In the genomic region with DNA sequence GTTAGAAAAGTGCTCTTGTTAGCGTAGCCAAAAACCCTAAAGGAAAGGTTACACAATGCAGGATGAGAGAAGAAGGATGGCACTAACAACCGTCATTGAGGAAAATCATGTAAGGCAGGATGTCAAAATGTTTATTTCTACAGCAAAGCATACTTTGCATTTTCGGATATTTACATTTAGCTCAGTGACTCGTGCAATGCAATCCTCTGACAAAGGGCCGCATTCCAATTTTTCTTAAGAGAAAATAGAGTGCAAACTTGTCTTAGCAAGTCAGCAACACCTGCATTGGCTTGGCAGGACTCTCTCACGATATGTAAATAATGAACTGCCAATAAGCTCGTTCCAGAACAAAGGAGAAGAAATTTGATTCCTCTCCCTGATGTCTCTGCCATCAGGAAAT, we compare ENCODE assay signal across 19 cellular contexts. TPM values are rescaled to one million over a fixed set of nuclear protein-coding genes. Genes with fewer than 3 reads are reported as not detected.
DNase-seq lines count a peak whose midpoint lies in the region; ATAC-seq, FAIRE-seq and TF ChIP-seq lines count a peak whose summit lies in the region.
"Had no signal": no experiment of that assay in that cellular context is flagged by ENCODE, and none has a peak within 500 bp of the region (broad histone marks: within the 10 kb centered on the region; RNA-seq: fewer than 3 reads in every experiment).

No MANE protein-coding gene starts in this region.

- no peak overlapping the region for H3K4me3 Mint-ChIP-seq in WTC11
- H3K4me3 Mint-ChIP-seq in natural killer cell: no peak overlapping the region
- H3K4me3 Mint-ChIP-seq: activated CD4-positive, alpha-beta memory T cell treated with anti-CD3 and anti-CD28 coated beads, Interleukin-2, amount 10 ng/mL, durations not matched to agents 7 days and 5 days; naive thymus-derived CD8-positive, alpha-beta T cell; stimulated activated naive CD8-positive, alpha-beta T cell treated with anti-CD3 and anti-CD28 coated beads, Interleukin-15, Interleukin-2, amounts not matched to agents 100 ng/mL and 50 ng/mL, for 24 hours had no signal

- H3K56ac ChIP-seq in mesendoderm (ENCODE audit: low read length): no peak overlapping the region

- H3K4me3 ChIP-seq in mesendoderm (ENCODE audit: low read length) (no peak overlapping the region), BE2C (ENCODE audit: low read depth, low read length) (no peak overlapping the region)
- H3K4me3 ChIP-seq: BLaER1 treated with 17β-estradiol and CSF1 and Interleukin-3, amounts not matched to agents 10 nM and 100 nM; left ventricle myocardium inferior; SJSA1 had no signal

- POLR2A ChIA-PET in WTC11 (lab: Charles Lee): interaction anchor here (0.7 to 1.2 kb wide), 2 partner anchors 58 to 742 kb away, joined by 3 read pairs; no protein-coding TSS in a partner anchor

- no peak overlapping the region for H3K27ac ChIP-seq in mesendoderm (ENCODE audit: low read depth, low read length)
- H3K27ac ChIP-seq: BLaER1 treated with 17β-estradiol and CSF1 and Interleukin-3, amounts not matched to agents 10 nM and 100 nM; left ventricle myocardium inferior; SJSA1 had no signal

- H2BK5ac ChIP-seq in mesendoderm (ENCODE audit: low read length): no peak overlapping the region

- H3K36me3 Mint-ChIP-seq in WTC11 (no peaks in the 10 kb centered on the region), natural killer cell (no peaks in the 10 kb centered on the region)
- H3K36me3 Mint-ChIP-seq: naive thymus-derived CD8-positive, alpha-beta T cell had no signal

- no peaks in the 10 kb centered on the region for H3K9me3 ChIP-seq in BE2C
- H3K9me3 ChIP-seq: left ventricle myocardium inferior, SJSA1 had no signal

- H2BK15ac ChIP-seq in mesendoderm (replicated peaks; ENCODE audit: low read depth): no peak overlapping the region

- H3K36me3 ChIP-seq in mesendoderm (ENCODE audit: control insufficient read depth, insufficient read depth, low read length): no peaks in the 10 kb centered on the region
- H3K36me3 ChIP-seq in BE2C: no peaks in the 10 kb centered on the region
- H3K36me3 ChIP-seq: left ventricle myocardium inferior, SJSA1 had no signal

- H3K4me1 ChIP-seq in mesendoderm (ENCODE audit: control insufficient read depth, low read depth, low read length): peaks cover 3% of the 10 kb centered on the region
- H3K4me1 ChIP-seq in BE2C: no peaks in the 10 kb centered on the region
- H3K4me1 ChIP-seq: left ventricle myocardium inferior had no signal

- no peak overlapping the region for H4K8ac ChIP-seq in mesendoderm (ENCODE audit: low read depth, low read length)

- peak; percentile 41 for ATAC-seq in WTC11
- no peak for ATAC-seq in HG03025 (IDR thresholded peaks at IDR 0.05; ENCODE audit: low FRiP score, unreplicated experiment)
- no peak for ATAC-seq in natural killer cell
- no peak for ATAC-seq in HG03378 (IDR thresholded peaks at IDR 0.05; ENCODE audit: unreplicated experiment)
- ATAC-seq: naive thymus-derived CD8-positive, alpha-beta T cell; sciatic nerve had no signal

- TF ChIP-seq CTCF in WTC11 (IDR thresholded peaks at IDR 0.05) (no peak), natural killer cell (IDR thresholded peaks at IDR 0.05) (no peak), BE2C (IDR thresholded peaks at IDR 0.05; ENCODE audit: low read depth, low read length) (no peak)

- H3K27ac Mint-ChIP-seq in WTC11 (peak overlapping the region; percentile 96), natural killer cell (no peak overlapping the region)
- H3K27ac Mint-ChIP-seq: activated CD4-positive, alpha-beta memory T cell treated with anti-CD3 and anti-CD28 coated beads, Interleukin-2, amount 10 ng/mL, durations not matched to agents 7 days and 5 days; naive thymus-derived CD8-positive, alpha-beta T cell; stimulated activated naive CD8-positive, alpha-beta T cell treated with anti-CD3 and anti-CD28 coated beads, Interleukin-15, Interleukin-2, amounts not matched to agents 100 ng/mL and 50 ng/mL, for 24 hours had no signal

- intact Hi-C loops in natural killer cell (cut with micrococcal nuclease): no loop called here

- H3K9ac ChIP-seq in mesendoderm (ENCODE audit: low read length): no peak overlapping the region
- H3K9ac ChIP-seq: BLaER1 treated with 17β-estradiol and CSF1 and Interleukin-3, amounts not matched to agents 10 nM and 100 nM had no signal

- H3K27me3 ChIP-seq in mesendoderm (ENCODE audit: insufficient read depth, low read length, poor library complexity): no peaks in the 10 kb centered on the region
- no peaks in the 10 kb centered on the region for H3K27me3 ChIP-seq in BE2C
- H3K27me3 ChIP-seq: BLaER1 treated with 17β-estradiol and CSF1 and Interleukin-3, amounts not matched to agents 10 nM and 100 nM had no signal

- H3K23ac ChIP-seq in mesendoderm (ENCODE audit: low read length): no peak overlapping the region

- no peak overlapping the region for H4K5ac ChIP-seq in mesendoderm (ENCODE audit: low read length)

- H3K4me2 ChIP-seq in mesendoderm (ENCODE audit: low read length): no peak overlapping the region

- peak; percentile 40 for FAIRE-seq in HTR-8/SVneo (lab: Jason Lieb, UNC)
- FAIRE-seq: G401.6, TTC549 had no signal

- H3K9me3 Mint-ChIP-seq in WTC11 (no peaks in the 10 kb centered on the region), natural killer cell (no peaks in the 10 kb centered on the region)
- H3K9me3 Mint-ChIP-seq: naive thymus-derived CD8-positive, alpha-beta T cell; stimulated activated naive CD8-positive, alpha-beta T cell treated with anti-CD3 and anti-CD28 coated beads, Interleukin-15, Interleukin-2, amounts not matched to agents 100 ng/mL and 50 ng/mL, for 24 hours had no signal

- peaks cover 28% of the 10 kb centered on the region for H3K4me1 Mint-ChIP-seq in WTC11
- no peaks in the 10 kb centered on the region for H3K4me1 Mint-ChIP-seq in natural killer cell
- H3K4me1 Mint-ChIP-seq: activated CD4-positive, alpha-beta memory T cell treated with anti-CD3 and anti-CD28 coated beads, Interleukin-2, amount 10 ng/mL, durations not matched to agents 7 days and 5 days had no signal

- H3K4ac ChIP-seq in mesendoderm (ENCODE audit: low read depth, low read length): no peak overlapping the region

- H2BK120ac ChIP-seq in mesendoderm (ENCODE audit: low read depth, low read length): no peak overlapping the region

- DNase-seq in HTR-8/SVneo (ENCODE audit: insufficient read length, low spot score) (no peak), NCI-H2107 treated with DMSO at 0.1 percent for 48 hours (lab: John Stamatoyannopoulos, UW; ENCODE audit: unreplicated experiment) (peak; percentile 83), WTC11 (ENCODE audit: low spot score) (no peak), mesendoderm (peak; percentile 10), natural killer cell (no peak), BE2C (no peak)
- DNase-seq: activated CD4-positive, alpha-beta memory T cell treated with anti-CD3 and anti-CD28 coated beads, Interleukin-2, amount 10 ng/mL, durations not matched to agents 7 days and 5 days; activated effector memory CD4-positive, alpha-beta T cell treated with anti-CD3 and anti-CD28 coated beads, Interleukin-2, amount 50 U/mL, for 16 hours; Karpas-422; left ventricle myocardium inferior; naive thymus-derived CD8-positive, alpha-beta T cell had no signal

- peaks cover 6% of the 10 kb centered on the region for H3K79me1 ChIP-seq in mesendoderm (ENCODE audit: low read length)

- no CpG with 5 or more reads among the region's 7 CpGs for WGBS in mesendoderm (ENCODE audit: extremely low coverage, insufficient coverage, low lambda C conversion rate)

- no peaks in the 10 kb centered on the region for H3K27me3 Mint-ChIP-seq in WTC11 (ENCODE audit: low read depth)
- H3K27me3 Mint-ChIP-seq in natural killer cell (ENCODE audit: low read depth in 2 of 2): peaks cover 0 to 2% of the 10 kb centered on the region in 2 donors
- H3K27me3 Mint-ChIP-seq: activated CD4-positive, alpha-beta memory T cell treated with anti-CD3 and anti-CD28 coated beads, Interleukin-2, amount 10 ng/mL, durations not matched to agents 7 days and 5 days; naive thymus-derived CD8-positive, alpha-beta T cell; stimulated activated naive CD8-positive, alpha-beta T cell treated with anti-CD3 and anti-CD28 coated beads, Interleukin-15, Interleukin-2, amounts not matched to agents 100 ng/mL and 50 ng/mL, for 24 hours had no signal

- H3K18ac ChIP-seq in mesendoderm (ENCODE audit: low read length): no peak overlapping the region

- H3K79me2 ChIP-seq in mesendoderm (ENCODE audit: control insufficient read depth, insufficient read depth, low read length): no peaks in the 10 kb centered on the region

- CTCF ChIA-PET in WTC11 (lab: Charles Lee): interaction anchor here (0.7 to 1.1 kb wide), 3 partner anchors 34 to 293 kb away, joined by 3 read pairs; no protein-coding TSS in a partner anchor

- no peak overlapping the region for H2AK5ac ChIP-seq in mesendoderm (ENCODE audit: low read length)

TF ChIP-seq in WTC11, 78 proteins besides CTCF, POLR2A, EP300 and RAD21:
- TF ChIP-seq, protein P1, sequence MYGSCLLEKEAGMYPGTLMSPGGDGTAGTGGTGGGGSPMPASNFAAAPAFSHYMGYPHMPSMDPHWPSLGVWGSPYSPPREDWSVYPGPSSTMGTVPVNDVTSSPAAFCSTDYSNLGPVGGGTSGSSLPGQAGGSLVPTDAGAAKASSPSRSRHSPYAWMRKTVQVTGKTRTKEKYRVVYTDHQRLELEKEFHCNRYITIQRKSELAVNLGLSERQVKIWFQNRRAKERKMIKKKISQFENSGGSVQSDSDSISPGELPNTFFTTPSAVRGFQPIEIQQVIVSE (CRISPR knock-in tag; IDR thresholded peaks at IDR 0.05; ENCODE audit: borderline replicate concordance): no peak
TF ChIP-seq in WTC11: peak in this region for 0.

RNA-seq across cellular contexts. Expression of gene TIAM1, which starts 33.3 kb away (rescaled TPM):
- total RNA-seq in WTC11 (2021): 25.2 to 28.7 TPM (median 28.2 TPM) in 3 replicates
- polyA plus RNA-seq in mesendoderm (2013, experiment 1 of 2): 19.2 TPM
- polyA plus RNA-seq in mesendoderm (2013, experiment 2 of 2): 20.3 TPM
- total RNA-seq in natural killer cell: 10 to 100 TPM; 19.1 to 32.3 (median 19.4) TPM
- 31.1 TPM for polyA plus RNA-seq in BE2C (2012; ENCODE audit: insufficient read depth, insufficient read length, low read depth)

Comparison
In these comparisons a context has a peak if more than half of its experiments do, and no peak if none do; other contexts are left out.
1. DNase-seq: peak in NCI-H2107 treated with DMSO at 0.1 percent for 48 hours (single experiment) and mesendoderm (single experiment); none in HTR-8/SVneo (single experiment), WTC11 (single experiment), natural killer cell (single experiment) and BE2C (single experiment).